ENCODE assay signal across 1 cellular context in the genomic region with DNA sequence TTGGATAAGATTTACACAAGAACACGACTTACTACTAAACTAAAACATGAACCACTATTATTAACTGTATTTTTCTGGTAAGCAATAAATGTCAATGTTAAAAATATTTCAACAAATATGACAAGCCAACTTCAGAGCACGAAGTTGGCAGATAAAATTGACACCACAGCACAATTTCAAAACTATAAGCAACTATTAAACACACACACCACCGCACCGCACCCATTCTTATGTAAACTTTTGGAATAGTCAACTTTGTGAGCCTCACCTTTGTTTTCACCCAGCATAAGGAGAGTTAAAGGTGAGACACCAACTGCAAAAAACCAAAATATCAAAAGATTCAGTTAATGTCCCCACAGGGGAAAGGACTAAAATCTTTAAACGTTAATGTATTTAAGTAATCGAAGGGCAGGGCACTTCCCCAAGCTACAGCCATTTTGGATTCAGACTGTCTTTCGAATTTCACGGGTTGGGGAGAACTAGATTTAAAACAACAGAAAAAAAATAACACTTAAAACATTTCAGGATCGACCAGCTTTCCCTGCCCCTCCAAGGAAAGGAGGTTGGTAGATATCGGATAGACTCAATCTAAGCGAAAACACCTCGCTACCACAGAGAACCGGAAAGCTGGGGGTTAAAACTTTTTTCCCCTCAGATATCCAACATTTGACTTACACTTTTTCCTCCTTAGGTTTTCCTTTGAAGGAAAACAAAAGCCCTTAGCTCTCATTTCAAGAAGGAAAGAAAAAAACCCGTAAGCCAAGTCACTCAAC.
TF ChIP-seq lines count a peak whose summit lies in the region.

No MANE protein-coding gene starts in this region.

TF ChIP-seq in H1, 55 proteins besides CTCF, POLR2A, EP300 and RAD21:
- TF ChIP-seq CBX8 (IDR thresholded peaks at IDR 0.05; ENCODE audit: borderline replicate concordance, low read depth, low read length) (no peak), KDM5A (IDR thresholded peaks at IDR 0.05; ENCODE audit: low read length) (no peak), RBBP5 (IDR thresholded peaks at IDR 0.05; ENCODE audit: borderline replicate concordance, low read depth, low read length) (no peak), CHD1 (IDR thresholded peaks at IDR 0.05; ENCODE audit: low read depth, low read length) (no peak), CREB1 (IDR thresholded peaks at IDR 0.05) (no peak), YY1 (IDR thresholded peaks at IDR 0.05; ENCODE audit: low read depth, low read length) (peak; percentile 80), CBX5 (IDR thresholded peaks at IDR 0.05; ENCODE audit: low read depth, low read length) (no peak), TEAD4 (IDR thresholded peaks at IDR 0.05; ENCODE audit: low read depth, low read length) (no peak), TCF12 (IDR thresholded peaks at IDR 0.05; ENCODE audit: low read depth, low read length) (no peak), TBP (IDR thresholded peaks at IDR 0.05; ENCODE audit: low read depth, low read length) (no peak), HDAC2 (IDR thresholded peaks at IDR 0.05; ENCODE audit: borderline replicate concordance in 1 of 2, low read depth in 2 of 2, low read length in 2 of 2) (no peak), SIN3A (conservative IDR thresholded peaks at IDR 0.05 in 1 of 2, IDR thresholded peaks at IDR 0.05 in 1 of 2; ENCODE audit: low read depth in 1 of 2, low read length in 2 of 2) (0 out of 4 replicates have a peak, but pooled peaks of 1 of the 2 experiments have one; percentile 29)
